In the genomic region with DNA sequence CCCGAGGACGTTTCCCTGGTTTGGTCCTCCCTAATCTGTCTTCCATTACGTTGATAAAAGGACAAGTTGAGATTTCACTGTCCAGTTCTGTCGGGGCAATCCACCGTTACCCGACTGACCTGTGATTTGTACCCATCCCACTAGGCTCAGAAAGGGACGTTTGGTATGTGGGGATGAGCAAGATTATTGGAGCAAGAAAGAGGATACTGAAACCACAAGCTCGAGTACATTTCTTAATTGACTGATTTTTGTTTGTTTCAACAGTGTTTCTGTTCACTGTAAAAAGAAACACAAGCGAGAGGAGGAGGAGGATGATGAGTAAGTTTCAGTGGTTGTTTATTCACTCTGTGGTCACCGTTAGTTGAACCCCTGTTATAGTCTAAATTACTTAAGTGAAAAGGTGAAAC, we compare ENCODE assay signal across 8 cellular contexts. TPM values are rescaled to one million over a fixed set of nuclear protein-coding genes. Genes with fewer than 3 reads are reported as not detected.
A peak's percentile ranks its signal among the peaks of the same experiment; 100 is the strongest.
DNase-seq lines count a peak whose midpoint lies in the region; ATAC-seq and TF ChIP-seq lines count a peak whose summit lies in the region.

No MANE protein-coding gene starts in this region.

- CTCF ChIA-PET in activated naive CD4-positive, alpha-beta T cell treated with anti-CD3 and anti-CD28 coated beads, Interleukin-2, amount 10 ng/mL, durations not matched to agents 7 days and 5 days (lab: Charles Lee): interaction anchor here (1.0 to 1.5 kb wide), 3 partner anchors 7 to 39 kb away, joined by 3 to 4 read pairs (median 3); no protein-coding TSS in a partner anchor

- H3K4me3 Mint-ChIP-seq in activated naive CD4-positive, alpha-beta T cell treated with anti-CD3 and anti-CD28 coated beads, Interleukin-2, amount 10 ng/mL, durations not matched to agents 7 days and 5 days: peak overlapping the region; percentile 96

- H3K27me3 Mint-ChIP-seq in activated naive CD4-positive, alpha-beta T cell treated with anti-CD3 and anti-CD28 coated beads, Interleukin-2, amount 10 ng/mL, durations not matched to agents 7 days and 5 days: peaks cover 5% of the 10 kb centered on the region

- H3K4me2 ChIP-seq in skeletal muscle satellite cell (ENCODE audit: low read length): peak overlapping the region; percentile 75

- no peak overlapping the region; the same call in 1 of the 2 replicates for H3K27ac ChIP-seq in WERI-Rb-1

- H3K4me3 ChIP-seq in WERI-Rb-1 (ENCODE audit: low read depth, low read length): peak overlapping the region; percentile 89
- peak overlapping the region; percentile 69 for H3K4me3 ChIP-seq in skeletal muscle satellite cell (ENCODE audit: low read length)

- ATAC-seq in HG03064 (IDR thresholded peaks at IDR 0.05; ENCODE audit: low read depth, unreplicated experiment): peak; percentile 7

- H3K9me3 Mint-ChIP-seq in activated naive CD4-positive, alpha-beta T cell treated with anti-CD3 and anti-CD28 coated beads, Interleukin-2, amount 10 ng/mL, durations not matched to agents 7 days and 5 days: peaks cover 6% of the 10 kb centered on the region

- H3K36me3 ChIP-seq in WERI-Rb-1 (peaks cover 33% of the 10 kb centered on the region), skeletal muscle satellite cell (ENCODE audit: insufficient read depth, low read length) (peaks cover 8% of the 10 kb centered on the region)

- H3K27me3 ChIP-seq in WERI-Rb-1 (ENCODE audit: insufficient read depth, low read depth, severe bottlenecking) (no peaks in the 10 kb centered on the region), skeletal muscle satellite cell (ENCODE audit: control insufficient read depth, insufficient read depth, low read length) (no peaks in the 10 kb centered on the region)

- TF ChIP-seq CTCF in WERI-Rb-1 (IDR thresholded peaks at IDR 0.05; ENCODE audit: low read depth, low read length): no peak

- peaks cover 24% of the 10 kb centered on the region for H3K36me3 Mint-ChIP-seq in activated naive CD4-positive, alpha-beta T cell treated with anti-CD3 and anti-CD28 coated beads, Interleukin-2, amount 10 ng/mL, durations not matched to agents 7 days and 5 days

- H3K9me3 ChIP-seq in WERI-Rb-1 (ENCODE audit: severe bottlenecking): peaks cover 3% of the 10 kb centered on the region
- H3K9me3 ChIP-seq in skeletal muscle satellite cell (replicated peaks; ENCODE audit: low read length): no peaks in the 10 kb centered on the region

- H3K27ac Mint-ChIP-seq in activated naive CD4-positive, alpha-beta T cell treated with anti-CD3 and anti-CD28 coated beads, Interleukin-2, amount 10 ng/mL, durations not matched to agents 7 days and 5 days: peak overlapping the region; percentile 93

- no peak for DNase-seq in activated naive CD4-positive, alpha-beta T cell treated with anti-CD3 and anti-CD28 coated beads, Interleukin-2, amount 10 ng/mL, durations not matched to agents 7 days and 5 days
- no peak for DNase-seq in activated naive CD4-positive, alpha-beta T cell treated with anti-CD3 and anti-CD28 coated beads, Interleukin-2, amount 50 U/mL, for 16 hours
- DNase-seq in WERI-Rb-1 (no peak), glomerular visceral epithelial cell (ENCODE audit: extremely low spot score) (peak; percentile 48), SHP77 (lab: John Stamatoyannopoulos, UW) (no peak)
- no peak for DNase-seq in central memory CD4-positive, alpha-beta T cell

- no peaks in the 10 kb centered on the region for H3K4me1 ChIP-seq in skeletal muscle satellite cell (ENCODE audit: control insufficient read depth, insufficient read depth, low read length)

- H3K9ac ChIP-seq in skeletal muscle satellite cell (ENCODE audit: low read depth, low read length): peak overlapping the region; percentile 93

- peaks cover 29% of the 10 kb centered on the region for H3K4me1 Mint-ChIP-seq in activated naive CD4-positive, alpha-beta T cell treated with anti-CD3 and anti-CD28 coated beads, Interleukin-2, amount 10 ng/mL, durations not matched to agents 7 days and 5 days

RNA-seq across cellular contexts. Expression of a gene that starts 1.0 kb away (rescaled TPM):
- 14.7 and 16.2 TPM in 2 replicates for total RNA-seq in skeletal muscle satellite cell (2012; rRNA removed)

RNA-seq across cellular contexts. Expression of a gene that starts 26.9 kb away (rescaled TPM):
- 153 and 161 TPM in 2 replicates for total RNA-seq in skeletal muscle satellite cell (2012; rRNA removed)

RNA-seq across cellular contexts. Expression of a gene that starts 31.6 kb away (rescaled TPM):
- total RNA-seq in skeletal muscle satellite cell (2012; rRNA removed): 19.4 and 24.3 TPM in 2 replicates

RNA-seq across cellular contexts. Expression of a gene that starts 31.8 kb away (rescaled TPM):
- total RNA-seq in skeletal muscle satellite cell (2012; rRNA removed): 24.2 and 33.0 TPM in 2 replicates
